In genomic region chr2:152718047-152718908, GRCh38 we compare ENCODE assay signal across 1 cellular context.
TF ChIP-seq lines count a peak whose summit lies in the region.

ARL6IP6 (plus strand) TSS chr2:152718620; CDS start chr2:152718625, 5 bp downstream.

TF ChIP-seq in K562, 482 proteins besides CTCF, POLR2A, EP300 and RAD21 (continued from another document and continues in another):
- TF ChIP-seq NRF1 (conservative IDR thresholded peaks at IDR 0.05 in 1 of 2, IDR thresholded peaks at IDR 0.05 in 1 of 2) (peak; percentile 31 to 42), ZFPM2 (CRISPR knock-in tag; IDR thresholded peaks at IDR 0.05) (no peak), CHD2 (IDR thresholded peaks at IDR 0.05; ENCODE audit: low read depth, low read length) (no peak), ZNF740 (CRISPR knock-in tag; IDR thresholded peaks at IDR 0.05) (peak; percentile 23; the same call in 1 of the 2 replicates), ZNF740 (tag; IDR thresholded peaks at IDR 0.05) (no peak), SAFB2 (IDR thresholded peaks at IDR 0.05; ENCODE audit: borderline replicate concordance, low read depth, low read length, severe bottlenecking) (no peak), RERE (CRISPR knock-in tag; IDR thresholded peaks at IDR 0.05; ENCODE audit: borderline replicate concordance) (no peak), CUX1 (CRISPR knock-in tag; IDR thresholded peaks at IDR 0.05) (no peak), ZBED1 (IDR thresholded peaks at IDR 0.05) (no peak), MTF1 (CRISPR knock-in tag; IDR thresholded peaks at IDR 0.05; ENCODE audit: borderline replicate concordance) (no peak), SPI1 (IDR thresholded peaks at IDR 0.05; ENCODE audit: borderline replicate concordance, low read depth, low read length) (no peak), NR2C2 (CRISPR knock-in tag; IDR thresholded peaks at IDR 0.05) (0 out of 2 replicates have a peak, but pooled peaks have one; percentile 60), NR2C2 (tag; IDR thresholded peaks at IDR 0.05) (peak; percentile 68; the same call in 1 of the 2 replicates), ZBTB26 (CRISPR knock-in tag; IDR thresholded peaks at IDR 0.05) (peak; percentile 93; the same call in 1 of the 2 replicates), SFPQ (IDR thresholded peaks at IDR 0.05; ENCODE audit: low read depth, low read length) (no peak), TOE1 (IDR thresholded peaks at IDR 0.05; ENCODE audit: borderline replicate concordance) (peak; percentile 99), TOE1 (CRISPR knock-in tag; IDR thresholded peaks at IDR 0.05; ENCODE audit: borderline replicate concordance, low read depth) (no peak), MBD1 (CRISPR knock-in tag; IDR thresholded peaks at IDR 0.05) (no peak), E2F3 (CRISPR knock-in tag; IDR thresholded peaks at IDR 0.05) (peak; percentile 94), ZNF586 (CRISPR knock-in tag; conservative IDR thresholded peaks at IDR 0.05) (no peak), RBM25 (IDR thresholded peaks at IDR 0.05; ENCODE audit: low read depth, low read length, severe bottlenecking) (peak; percentile 43), KDM1A (IDR thresholded peaks at IDR 0.05) (no peak), DPF2 (IDR thresholded peaks at IDR 0.05) (peak; percentile 85), SMC3 (conservative IDR thresholded peaks at IDR 0.05; ENCODE audit: insufficient read depth, low read depth, low read length) (no peak), ZNF717 (CRISPR knock-in tag; IDR thresholded peaks at IDR 0.05) (no peak), BRCA1 (IDR thresholded peaks at IDR 0.05) (no peak), BRCA1 (CRISPR knock-in tag; IDR thresholded peaks at IDR 0.05) (no peak), ZNF224 (CRISPR knock-in tag; IDR thresholded peaks at IDR 0.05) (no peak), TSHZ1 (CRISPR knock-in tag; IDR thresholded peaks at IDR 0.05) (no peak), ZNF165 (CRISPR knock-in tag; IDR thresholded peaks at IDR 0.05; ENCODE audit: borderline replicate concordance) (no peak), PKNOX1 (IDR thresholded peaks at IDR 0.05) (no peak), PRMT5 (CRISPR knock-in tag; IDR thresholded peaks at IDR 0.05) (0 out of 2 replicates have a peak, but pooled peaks have one; percentile 71), MNT (conservative IDR thresholded peaks at IDR 0.05) (peak; percentile 84 to 85), DACH1 (IDR thresholded peaks at IDR 0.05; ENCODE audit: partially characterized antibody) (no peak)
